1 cellular context compared by ENCODE assay signal in genomic region chr2:188776634-188777033, GRCh38.
TF ChIP-seq lines count a peak whose summit lies in the region.

No MANE protein-coding gene starts in this region.

TF ChIP-seq in SK-N-SH, 30 proteins besides CTCF, POLR2A, EP300 and RAD21 (continued from another document):
- TF ChIP-seq REST (IDR thresholded peaks at IDR 0.05; ENCODE audit: low read depth, low read length) = no peak
- no peak for TF ChIP-seq MAX (IDR thresholded peaks at IDR 0.05; ENCODE audit: low read depth)
- TF ChIP-seq YY1 (IDR thresholded peaks at IDR 0.05; ENCODE audit: low read depth) = no peak
TF ChIP-seq in SK-N-SH: peak in this region for 5.
